Comparison of ENCODE assay signal across 1 cellular context in genomic region chr4:163548481-163549243, GRCh38.
TF ChIP-seq lines count a peak whose summit lies in the region.

No MANE protein-coding gene starts in this region.

TF ChIP-seq in HCT116, 20 proteins besides CTCF, POLR2A, EP300 and RAD21 (continued from another document):
- TF ChIP-seq, protein P1, sequence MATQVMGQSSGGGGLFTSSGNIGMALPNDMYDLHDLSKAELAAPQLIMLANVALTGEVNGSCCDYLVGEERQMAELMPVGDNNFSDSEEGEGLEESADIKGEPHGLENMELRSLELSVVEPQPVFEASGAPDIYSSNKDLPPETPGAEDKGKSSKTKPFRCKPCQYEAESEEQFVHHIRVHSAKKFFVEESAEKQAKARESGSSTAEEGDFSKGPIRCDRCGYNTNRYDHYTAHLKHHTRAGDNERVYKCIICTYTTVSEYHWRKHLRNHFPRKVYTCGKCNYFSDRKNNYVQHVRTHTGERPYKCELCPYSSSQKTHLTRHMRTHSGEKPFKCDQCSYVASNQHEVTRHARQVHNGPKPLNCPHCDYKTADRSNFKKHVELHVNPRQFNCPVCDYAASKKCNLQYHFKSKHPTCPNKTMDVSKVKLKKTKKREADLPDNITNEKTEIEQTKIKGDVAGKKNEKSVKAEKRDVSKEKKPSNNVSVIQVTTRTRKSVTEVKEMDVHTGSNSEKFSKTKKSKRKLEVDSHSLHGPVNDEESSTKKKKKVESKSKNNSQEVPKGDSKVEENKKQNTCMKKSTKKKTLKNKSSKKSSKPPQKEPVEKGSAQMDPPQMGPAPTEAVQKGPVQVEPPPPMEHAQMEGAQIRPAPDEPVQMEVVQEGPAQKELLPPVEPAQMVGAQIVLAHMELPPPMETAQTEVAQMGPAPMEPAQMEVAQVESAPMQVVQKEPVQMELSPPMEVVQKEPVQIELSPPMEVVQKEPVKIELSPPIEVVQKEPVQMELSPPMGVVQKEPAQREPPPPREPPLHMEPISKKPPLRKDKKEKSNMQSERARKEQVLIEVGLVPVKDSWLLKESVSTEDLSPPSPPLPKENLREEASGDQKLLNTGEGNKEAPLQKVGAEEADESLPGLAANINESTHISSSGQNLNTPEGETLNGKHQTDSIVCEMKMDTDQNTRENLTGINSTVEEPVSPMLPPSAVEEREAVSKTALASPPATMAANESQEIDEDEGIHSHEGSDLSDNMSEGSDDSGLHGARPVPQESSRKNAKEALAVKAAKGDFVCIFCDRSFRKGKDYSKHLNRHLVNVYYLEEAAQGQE (IDR thresholded peaks at IDR 0.05; ENCODE audit: low read depth): no peak
TF ChIP-seq in HCT116: peak in this region for 0.
